35 cellular contexts compared by ENCODE assay signal in the genomic region with DNA sequence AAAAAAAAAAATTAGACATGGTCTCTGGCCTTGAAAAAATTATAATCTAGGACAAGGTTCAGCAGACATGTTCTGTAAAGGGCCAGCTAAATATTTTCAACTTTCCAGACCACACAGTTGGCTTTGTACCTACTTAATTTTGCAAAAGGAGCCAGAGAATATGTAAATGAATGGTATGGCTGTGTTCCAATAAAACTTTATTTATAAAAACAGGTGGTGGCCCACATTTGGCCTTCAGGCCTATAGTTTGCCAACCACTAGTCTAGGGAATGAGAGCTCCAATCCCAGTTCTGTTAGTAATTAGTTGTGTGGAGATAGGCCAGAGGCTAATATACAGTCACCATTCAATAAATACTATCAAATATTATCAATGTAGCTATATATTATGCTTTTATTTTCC.
"Had no signal": no experiment of that assay in that cellular context is flagged by ENCODE, and none has a peak within 500 bp of the region (broad histone marks: within the 10 kb centered on the region; RNA-seq: fewer than 3 reads in every experiment).

No MANE protein-coding gene starts in this region.

- H3K4me1 ChIP-seq: adrenal gland, body of pancreas, esophagus muscularis mucosa, foreskin keratinocyte, gastrocnemius medialis had no signal

- H3K27me3 Mint-ChIP-seq: activated B cell treated with CpG ODN at 0.5 μM for 24 hours; activated CD8-positive, alpha-beta T cell treated with anti-CD3 and anti-CD28 coated beads for 36 hours; activated naive CD4-positive, alpha-beta T cell treated with anti-CD3 and anti-CD28 coated beads, Interleukin-2, amount 50 U/mL, for 24 hours; activated naive CD8-positive, alpha-beta T cell treated with anti-CD3 and anti-CD28 coated beads for 36 hours; activated naive CD8-positive, alpha-beta T cell treated with anti-CD3 and anti-CD28 coated beads, Interleukin-2, amount 50 U/mL, for 24 hours; activated T-helper 17 cell treated with anti-CD3 and anti-CD28 coated beads, Interleukin-2, amount 50 U/mL, for 72 hours; effector memory CD8-positive, alpha-beta T cell; T-helper 17 cell had no signal

- H3K9me3 ChIP-seq: adrenal gland, body of pancreas, esophagus muscularis mucosa, gastrocnemius medialis, heart left ventricle had no signal

- DNase-seq: activated B cell treated with CpG ODN at 0.5 μM for 24 hours; activated CD4-positive, alpha-beta T cell treated with anti-CD3 and anti-CD28 coated beads for 48 hours; activated CD4-positive, alpha-beta T cell treated with anti-CD3 and anti-CD28 coated beads, Interleukin-2, amount 50 U/mL, for 1 hour; activated CD4-positive, alpha-beta T cell treated with anti-CD3 and anti-CD28 coated beads, Interleukin-2, amount 50 U/mL, for 48 hours; activated CD8-positive, alpha-beta memory T cell treated with anti-CD3 and anti-CD28 coated beads for 24 hours; activated CD8-positive, alpha-beta memory T cell treated with anti-CD3 and anti-CD28 coated beads, Interleukin-2, amount 50 U/mL, for 4 hours; activated CD8-positive, alpha-beta T cell treated with anti-CD3 and anti-CD28 coated beads for 36 hours; activated effector memory CD4-positive, alpha-beta T cell treated with Interleukin-2 at 50 U/mL for 16 hours; activated naive CD4-positive, alpha-beta T cell treated with anti-CD3 and anti-CD28 coated beads for 36 hours; activated naive CD8-positive, alpha-beta T cell treated with anti-CD3 and anti-CD28 coated beads for 36 hours; activated naive CD8-positive, alpha-beta T cell treated with anti-CD3 and anti-CD28 coated beads, Interleukin-2, amount 50 U/mL, for 24 hours; activated T-cell treated with anti-CD3 and anti-CD28 coated beads, Interleukin-2, amount 50 U/mL, for 1 hour; adrenal gland; amygdala; aorta; body of pancreas; caudate nucleus; cortex of kidney; dermis blood vessel endothelial cell; effector CD4-positive, alpha-beta T cell; effector memory CD8-positive, alpha-beta T cell; erythroblast; foreskin keratinocyte; gastrocnemius medialis; glutamatergic neuron; heart left ventricle; T-helper 17 cell; T1000; WERI-Rb-1 had no signal

- H3K4me1 Mint-ChIP-seq: activated B cell treated with CpG ODN at 0.5 μM for 24 hours; activated naive CD8-positive, alpha-beta T cell treated with anti-CD3 and anti-CD28 coated beads for 36 hours; activated naive CD8-positive, alpha-beta T cell treated with anti-CD3 and anti-CD28 coated beads, Interleukin-2, amount 50 U/mL, for 24 hours; activated T-helper 17 cell treated with anti-CD3 and anti-CD28 coated beads, Interleukin-2, amount 50 U/mL, for 72 hours had no signal

- H3K27ac Mint-ChIP-seq: activated B cell treated with CpG ODN at 0.5 μM for 24 hours; activated CD8-positive, alpha-beta T cell treated with anti-CD3 and anti-CD28 coated beads for 36 hours; activated naive CD4-positive, alpha-beta T cell treated with anti-CD3 and anti-CD28 coated beads for 36 hours; activated naive CD4-positive, alpha-beta T cell treated with anti-CD3 and anti-CD28 coated beads, Interleukin-2, amount 50 U/mL, for 24 hours; activated naive CD8-positive, alpha-beta T cell treated with anti-CD3 and anti-CD28 coated beads for 36 hours; activated naive CD8-positive, alpha-beta T cell treated with anti-CD3 and anti-CD28 coated beads, Interleukin-2, amount 50 U/mL, for 24 hours; activated T-helper 17 cell treated with anti-CD3 and anti-CD28 coated beads, Interleukin-2, amount 50 U/mL, for 72 hours; effector memory CD8-positive, alpha-beta T cell; T-helper 17 cell; T-helper 2 cell treated with Interferon-gamma antibody and Interleukin-4, amounts not matched to agents 5 μg/mL and 100 μg/mL, for 36 hours had no signal

- ATAC-seq: activated CD4-positive, CD25-positive, alpha-beta regulatory T cell treated with anti-CD3 and anti-CD28 coated beads, Interleukin-2, amount 50 U/mL, for 24 hours; activated CD8-positive, alpha-beta T cell treated with anti-CD3 and anti-CD28 coated beads for 36 hours; activated naive CD8-positive, alpha-beta T cell treated with anti-CD3 and anti-CD28 coated beads, Interleukin-2, amount 50 U/mL, for 24 hours; activated T-helper 17 cell treated with anti-CD3 and anti-CD28 coated beads, Interleukin-2, amount 50 U/mL, for 72 hours; body of pancreas; effector memory CD8-positive, alpha-beta T cell; foreskin keratinocyte; gastrocnemius medialis; heart left ventricle; T-helper 17 cell had no signal

- H3K27ac ChIP-seq: adrenal gland, body of pancreas, esophagus muscularis mucosa, foreskin keratinocyte, gastrocnemius medialis, heart left ventricle, WERI-Rb-1 had no signal

- H3K4me3 Mint-ChIP-seq: activated B cell treated with CpG ODN at 0.5 μM for 24 hours; activated CD8-positive, alpha-beta T cell treated with anti-CD3 and anti-CD28 coated beads for 36 hours; activated naive CD4-positive, alpha-beta T cell treated with anti-CD3 and anti-CD28 coated beads for 36 hours; activated naive CD4-positive, alpha-beta T cell treated with anti-CD3 and anti-CD28 coated beads, Interleukin-2, amount 50 U/mL, for 24 hours; activated naive CD8-positive, alpha-beta T cell treated with anti-CD3 and anti-CD28 coated beads for 36 hours; activated naive CD8-positive, alpha-beta T cell treated with anti-CD3 and anti-CD28 coated beads, Interleukin-2, amount 50 U/mL, for 24 hours; activated T-helper 17 cell treated with anti-CD3 and anti-CD28 coated beads, Interleukin-2, amount 50 U/mL, for 72 hours; effector memory CD8-positive, alpha-beta T cell; T-helper 17 cell; T-helper 2 cell treated with Interferon-gamma antibody and Interleukin-4, amounts not matched to agents 5 μg/mL and 100 μg/mL, for 36 hours had no signal

- H3K9me3 Mint-ChIP-seq: activated B cell treated with CpG ODN at 0.5 μM for 24 hours; activated CD8-positive, alpha-beta T cell treated with anti-CD3 and anti-CD28 coated beads for 36 hours; activated naive CD4-positive, alpha-beta T cell treated with anti-CD3 and anti-CD28 coated beads for 36 hours; activated naive CD4-positive, alpha-beta T cell treated with anti-CD3 and anti-CD28 coated beads, Interleukin-2, amount 50 U/mL, for 24 hours; activated naive CD8-positive, alpha-beta T cell treated with anti-CD3 and anti-CD28 coated beads for 36 hours; activated naive CD8-positive, alpha-beta T cell treated with anti-CD3 and anti-CD28 coated beads, Interleukin-2, amount 50 U/mL, for 24 hours; activated T-helper 17 cell treated with anti-CD3 and anti-CD28 coated beads, Interleukin-2, amount 50 U/mL, for 72 hours; effector memory CD8-positive, alpha-beta T cell; T-helper 2 cell treated with Interferon-gamma antibody and Interleukin-4, amounts not matched to agents 5 μg/mL and 100 μg/mL, for 36 hours had no signal

- H3K4me3 ChIP-seq: adrenal gland, body of pancreas, esophagus muscularis mucosa, gastrocnemius medialis, heart left ventricle had no signal

- H3K36me3 ChIP-seq: adrenal gland, esophagus muscularis mucosa, gastrocnemius medialis, heart left ventricle, WERI-Rb-1 had no signal

- H3K27me3 ChIP-seq: adrenal gland, body of pancreas, foreskin keratinocyte, gastrocnemius medialis, heart left ventricle had no signal

- FAIRE-seq: colon had no signal
